Comparison of ENCODE assay signal across 8 cellular contexts in the genomic region with DNA sequence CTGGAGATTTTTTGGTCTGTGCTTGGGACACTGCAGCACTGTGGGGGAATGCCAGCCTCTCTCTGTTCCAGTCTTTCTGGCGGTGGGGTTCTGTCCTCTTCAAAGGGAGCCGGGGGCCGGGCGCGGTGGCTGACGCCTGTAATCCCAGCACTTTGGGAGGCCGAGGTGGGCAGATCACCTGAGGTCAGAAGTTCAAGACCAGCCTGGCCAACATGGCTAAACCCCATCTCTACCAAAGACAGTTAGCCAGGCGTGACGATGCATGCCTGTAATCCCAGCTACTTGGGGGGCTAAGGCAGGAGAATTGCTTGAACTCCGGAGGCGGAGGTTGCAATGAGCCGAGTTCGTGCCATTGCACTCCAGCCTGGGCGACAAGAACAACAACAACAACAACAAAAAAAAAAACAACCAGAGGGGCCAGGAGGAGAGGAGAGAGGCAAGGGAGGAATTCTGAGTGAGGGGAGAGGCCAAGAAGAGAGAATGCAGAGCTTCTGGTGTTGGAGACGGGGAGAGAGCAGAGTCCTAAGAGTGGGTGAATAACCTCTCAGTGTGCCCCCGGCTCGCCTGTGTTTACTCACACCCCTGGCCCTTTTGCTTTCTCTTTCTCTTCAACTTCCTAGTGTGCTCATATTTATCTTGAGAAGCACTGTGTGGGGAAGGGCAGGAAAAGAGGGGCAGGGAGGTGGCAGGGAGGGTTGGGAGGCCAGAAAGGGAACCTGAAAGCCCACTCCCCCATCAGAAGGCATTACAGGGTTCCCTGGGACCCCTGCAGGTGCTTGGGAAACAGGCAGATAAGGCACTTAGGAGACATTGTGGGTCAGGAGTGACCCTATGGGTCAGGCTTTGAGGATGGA. TPM values are rescaled to one million over a fixed set of nuclear protein-coding genes. Genes with fewer than 3 reads are reported as not detected.
DNase-seq lines count a peak whose midpoint lies in the region; ATAC-seq and TF ChIP-seq lines count a peak whose summit lies in the region.

No MANE protein-coding gene starts in this region.

- no peaks in the 10 kb centered on the region for H3K36me3 ChIP-seq in muscle layer of duodenum (ENCODE audit: control insufficient read depth in 1 of 2, insufficient read depth in 2 of 2, low read length in 2 of 2)

- H3K27ac ChIP-seq in CD4-positive, alpha-beta T cell (ENCODE audit: low read depth, low read length) = peak overlapping the region; percentile 52
- peak overlapping the region; percentile 84 for H3K27ac ChIP-seq in muscle layer of duodenum (ENCODE audit: low read length)

- H3K36me3 Mint-ChIP-seq in CD4-positive, alpha-beta T cell (ENCODE audit: low read depth) = peaks cover 19% of the 10 kb centered on the region

- H3K4me1 Mint-ChIP-seq in CD4-positive, alpha-beta T cell (ENCODE audit: low read depth) = peaks cover 56% of the 10 kb centered on the region

- peaks cover 7 to 31% of the 10 kb centered on the region in 2 donors for H3K4me1 ChIP-seq in muscle layer of duodenum (ENCODE audit: control insufficient read depth in 1 of 2, insufficient read depth in 2 of 2, low read length in 2 of 2)

- ATAC-seq in CD4-positive, alpha-beta T cell (ENCODE audit: poor library complexity) = no peak
- ATAC-seq in GM19035 (IDR thresholded peaks at IDR 0.05; ENCODE audit: unreplicated experiment) = no peak

- H3K27me3 ChIP-seq in CD4-positive, alpha-beta T cell (ENCODE audit: control insufficient read depth, insufficient read depth, low read length) = no peaks in the 10 kb centered on the region
- no peaks in the 10 kb centered on the region for H3K27me3 ChIP-seq in muscle layer of duodenum (ENCODE audit: low read depth, low read length)

- DNase-seq in CD4-positive, alpha-beta T cell = peak in 6 of 10 experiments; percentile 13 to 54 (median 30)
- DNase-seq in NOMO-1 treated with DMSO at 0.1 percent for 48 hours (lab: John Stamatoyannopoulos, UW; ENCODE audit: unreplicated experiment) = peak; percentile 41
- peak; percentile 51 for DNase-seq in amniotic epithelial cell (ENCODE audit: low read depth)
- DNase-seq in NCI-H2196 (lab: John Stamatoyannopoulos, UW; ENCODE audit: unreplicated experiment) = no peak
- DNase-seq in retina = no peak
- DNase-seq in A172 (ENCODE audit: low spot score) = no peak

- peak overlapping the region; percentile 95 for H3K4me3 Mint-ChIP-seq in CD4-positive, alpha-beta T cell

- peak overlapping the region; percentile 91 for H3K27ac Mint-ChIP-seq in CD4-positive, alpha-beta T cell

- no peaks in the 10 kb centered on the region for H3K9me3 Mint-ChIP-seq in CD4-positive, alpha-beta T cell

- H3K27me3 Mint-ChIP-seq in CD4-positive, alpha-beta T cell = no peaks in the 10 kb centered on the region

- TF ChIP-seq CTCF in CD4-positive, alpha-beta T cell (IDR thresholded peaks at IDR 0.05) = no peak

- H3K4me3 ChIP-seq in muscle layer of duodenum (ENCODE audit: low read depth in 1 of 2, low read length in 2 of 2) = peak overlapping the region in 1 of 2 donors; percentile 37

- intact Hi-C loops in CD4-positive, alpha-beta T cell (cut with DNase I, micrococcal nuclease) = loop anchor here in 1 of 2 experiments (5.0 kb wide), 2 partner anchors 36 to 39 kb away; partner anchors contain the start of gene ZDHHC12

- H3K9me3 ChIP-seq in CD4-positive, alpha-beta T cell (ENCODE audit: control insufficient read depth, low read length) = no peaks in the 10 kb centered on the region
- no peaks in the 10 kb centered on the region for H3K9me3 ChIP-seq in muscle layer of duodenum (ENCODE audit: control insufficient read depth in 1 of 2, low read length in 2 of 2)

- CTCF ChIA-PET in CD4-positive, alpha-beta T cell (lab: Charles Lee) = interaction anchor here (2.3 to 2.5 kb wide), 2 partner anchors 16 to 133 kb away, joined by 7 read pairs; partner anchors contain the start of genes ENDOG and PKN3

- POLR2A ChIA-PET in CD4-positive, alpha-beta T cell (lab: Charles Lee) = interaction anchor here (1.4 to 2.3 kb wide), 4 partner anchors 16 to 133 kb away, joined by 3 to 16 read pairs (median 11); partner anchors contain the start of genes DYNC2I2, ENDOG, PKN3 and ZDHHC12

RNA-seq across cellular contexts. Expression of gene SET, which starts 3.2 kb away (rescaled TPM):
- 100 to 1,000 TPM; 228 to 241 TPM for total RNA-seq in CD4-positive, alpha-beta T cell
- 1,187 and 1,647 TPM in 2 replicates for total RNA-seq in A172 (2014; rRNA removed; shearing (Covaris generic))

RNA-seq across cellular contexts. Expression of gene PKN3, which starts 16.4 kb away (rescaled TPM):
- 1 to 10 TPM in 1 of 2 experiments, under 1 TPM in 1; 0.95 to 1.9 TPM for total RNA-seq in CD4-positive, alpha-beta T cell
- 16.6 and 18.1 TPM in 2 replicates for total RNA-seq in A172 (2014; rRNA removed; shearing (Covaris generic))

RNA-seq across cellular contexts. Expression of gene DYNC2I2, which starts 29.2 kb away (rescaled TPM):
- total RNA-seq in CD4-positive, alpha-beta T cell = 1 to 10 TPM; 2.2 to 3.2 TPM
- 239 and 244 TPM in 2 replicates for total RNA-seq in A172 (2014; rRNA removed; shearing (Covaris generic))

RNA-seq across cellular contexts. Expression of gene ZDHHC12, which starts 38.1 kb away (rescaled TPM):
- 10 to 100 TPM; 22.0 to 23.7 TPM for total RNA-seq in CD4-positive, alpha-beta T cell
- 153 and 193 TPM in 2 replicates for total RNA-seq in A172 (2014; rRNA removed; shearing (Covaris generic))

Comparison
In these comparisons a context has a peak if more than half of its experiments do, and no peak if none do; other contexts are left out.
1. DNase-seq: peak in CD4-positive, alpha-beta T cell (6 of 10), NOMO-1 treated with DMSO at 0.1 percent for 48 hours (single experiment) and amniotic epithelial cell (single experiment); none in NCI-H2196 (single experiment), retina (single experiment) and A172 (single experiment).
2. RNA of gene DYNC2I2, which starts 29.2 kb away (total RNA-seq): 239 to 244 TPM in A172; 2.2 to 3.2 TPM in CD4-positive, alpha-beta T cell; every median in the first group is over 10 times any median in the second.